11 cellular contexts compared by ENCODE assay signal in genomic region chr3:136728434-136728833, GRCh38. TPM values are rescaled to one million over a fixed set of nuclear protein-coding genes. Genes with fewer than 3 reads are reported as not detected.
A peak's percentile ranks its signal among the peaks of the same experiment; 100 is the strongest.
DNase-seq lines count a peak whose midpoint lies in the region; ATAC-seq and TF ChIP-seq lines count a peak whose summit lies in the region.
"Had no signal": no experiment of that assay in that cellular context is flagged by ENCODE, and none has a peak within 500 bp of the region (broad histone marks: within the 10 kb centered on the region; RNA-seq: fewer than 3 reads in every experiment).

No MANE protein-coding gene starts in this region.

- no peaks in the 10 kb centered on the region for H3K27me3 Mint-ChIP-seq in stimulated activated naive CD8-positive, alpha-beta T cell treated with anti-CD3 and anti-CD28 coated beads, Interleukin-15, amount 100 ng/mL, for 72 hours
- no peaks in the 10 kb centered on the region for H3K27me3 Mint-ChIP-seq in MCF 10A (ENCODE audit: insufficient read depth, unreplicated experiment)

- CTCF ChIA-PET in MCF 10A (lab: Yijun Ruan, JAX): no interaction called here

- H3K4me3 ChIP-seq in dorsolateral prefrontal cortex: peak overlapping the region in 52 of 59 donors; percentile 0 to 58 (median 34)
- H3K4me3 ChIP-seq: cardiac muscle cell had no signal

- H3K27ac ChIP-seq in dorsolateral prefrontal cortex: peak overlapping the region in 7 of 59 donors; percentile 3 to 46 (median 27)
- H3K27ac ChIP-seq: cardiac muscle cell had no signal

- no peaks in the 10 kb centered on the region for H3K27me3 ChIP-seq in dorsolateral prefrontal cortex
- H3K27me3 ChIP-seq: cardiac muscle cell had no signal

- no peak for TF ChIP-seq CTCF in GM20000 (IDR thresholded peaks at IDR 0.05; ENCODE audit: extremely low read depth, missing control alignments)
- TF ChIP-seq CTCF in dorsolateral prefrontal cortex (IDR thresholded peaks at IDR 0.05 in 54 of 56, conservative IDR thresholded peaks at IDR 0.05 in 2 of 56; ENCODE audit: low read depth in 1 of 56, partially characterized antibody in 56 of 56): no peak
- no peak for TF ChIP-seq CTCF in MCF 10A (IDR thresholded peaks at IDR 0.05; ENCODE audit: unreplicated experiment)

- DNase-seq in GM20000 (ENCODE audit: low spot score): peak; percentile 21
- no peak for DNase-seq in dorsolateral prefrontal cortex
- DNase-seq in stimulated activated naive CD8-positive, alpha-beta T cell treated with anti-CD3 and anti-CD28 coated beads, Interleukin-15, amount 100 ng/mL, for 72 hours: no peak
- no peak for DNase-seq in activated naive CD4-positive, alpha-beta T cell treated with Interleukin-2 at 50 U/mL for 16 hours
- DNase-seq in MCF 10A (ENCODE audit: unreplicated experiment): no peak
- DNase-seq: DMS79 treated with DMSO at 0.1 percent for 48 hours, NCI-H526 treated with DMSO at 0.1 percent for 48 hours, SW 1271 had no signal

- POLR2A ChIA-PET in MCF 10A (lab: Yijun Ruan, JAX): interaction anchor here (1.3 kb wide), 1 partner anchor 21 kb away, joined by 4 read pairs; no protein-coding TSS in a partner anchor

- no peaks in the 10 kb centered on the region for H3K9me3 Mint-ChIP-seq in stimulated activated naive CD8-positive, alpha-beta T cell treated with anti-CD3 and anti-CD28 coated beads, Interleukin-15, amount 100 ng/mL, for 72 hours
- H3K9me3 Mint-ChIP-seq in MCF 10A (ENCODE audit: unreplicated experiment): no peaks in the 10 kb centered on the region

- H3K4me1 Mint-ChIP-seq in stimulated activated naive CD8-positive, alpha-beta T cell treated with anti-CD3 and anti-CD28 coated beads, Interleukin-15, amount 100 ng/mL, for 72 hours: peaks cover 66% of the 10 kb centered on the region
- peaks cover 36% of the 10 kb centered on the region for H3K4me1 Mint-ChIP-seq in MCF 10A (ENCODE audit: insufficient read depth, unreplicated experiment)

- H3K4me3 Mint-ChIP-seq in stimulated activated naive CD8-positive, alpha-beta T cell treated with anti-CD3 and anti-CD28 coated beads, Interleukin-15, amount 100 ng/mL, for 72 hours: no peak overlapping the region
- H3K4me3 Mint-ChIP-seq in MCF 10A (ENCODE audit: unreplicated experiment): no peak overlapping the region

- ATAC-seq in HG03457 (IDR thresholded peaks at IDR 0.05; ENCODE audit: unreplicated experiment) (peak; percentile 55), HG02798 (IDR thresholded peaks at IDR 0.05; ENCODE audit: poor library complexity, unreplicated experiment) (no peak)
- peak; percentile 64 for ATAC-seq in stimulated activated naive CD8-positive, alpha-beta T cell treated with anti-CD3 and anti-CD28 coated beads, Interleukin-15, amount 100 ng/mL, for 72 hours

- H3K27ac Mint-ChIP-seq in stimulated activated naive CD8-positive, alpha-beta T cell treated with anti-CD3 and anti-CD28 coated beads, Interleukin-15, amount 100 ng/mL, for 72 hours: no peak overlapping the region
- no peak overlapping the region for H3K27ac Mint-ChIP-seq in MCF 10A (ENCODE audit: low read depth, unreplicated experiment)

- H3K36me3 Mint-ChIP-seq in MCF 10A (ENCODE audit: insufficient read depth, unreplicated experiment): peaks cover 4% of the 10 kb centered on the region

- intact Hi-C loops in dorsolateral prefrontal cortex (cut with DNase I) (loop anchor here in 1 of 2 donors (10.0 kb wide), 1 partner anchor 64 kb away; no protein-coding TSS in a partner anchor), MCF 10A (cut with micrococcal nuclease) (no loop called here)

- no TSS peak for BruUV-seq in MCF 10A (replicated peaks; lab: Mats Ljungman, UMichigan)

RNA-seq across cellular contexts. Expression of gene STAG1, which starts 23.7 kb away (rescaled TPM):
- total RNA-seq in dorsolateral prefrontal cortex (10 to 100 TPM; 20.1 to 40.6 (median 31.1) TPM), MCF 10A (2022) (29.2 and 34.3 TPM in 2 replicates)
